Comparison of ENCODE assay signal across 12 cellular contexts in genomic region chr11:77061258-77061657, GRCh38. TPM values are rescaled to one million over a fixed set of nuclear protein-coding genes. Genes with fewer than 3 reads are reported as not detected.
"Had no signal": no experiment of that assay in that cellular context is flagged by ENCODE, and none has a peak within 500 bp of the region (broad histone marks: within the 10 kb centered on the region; RNA-seq: fewer than 3 reads in every experiment).

No MANE protein-coding gene starts in this region.

RNA-seq across cellular contexts. Expression of gene B3GNT6, which starts 27.1 kb away (rescaled TPM):
- total RNA-seq: activated CD4-positive, alpha-beta T cell treated with anti-CD3 and anti-CD28 coated beads for 36 hours; activated CD4-positive, alpha-beta T cell treated with anti-CD3 and anti-CD28 coated beads, Interleukin-2, amount 10 ng/mL, durations not matched to agents 7 days and 5 days; activated CD8-positive, alpha-beta T cell treated with anti-CD3 and anti-CD28 coated beads, Interleukin-2, amount 10 ng/mL, durations not matched to agents 7 days and 5 days; activated naive CD4-positive, alpha-beta T cell treated with anti-CD3 and anti-CD28 coated beads, Interleukin-2, amount 50 U/mL, for 72 hours; activated T-helper 2 cell treated with anti-CD3 and anti-CD28 coated beads, Interferon-gamma antibody, Interleukin-2, Interleukin-4, amounts not matched to agents 10 μg/mL and 5 μg/mL and 100 μg/mL, durations not matched to agents 14 hours and 24 hours and 36 hours; adrenal gland; astrocyte; RPMI7951; SJCRH30; T-helper 1 cell treated with Interleukin-12 subunit alpha and Interleukin-12 subunit beta and Interleukin-4 antibody, amounts not matched to agents 30 ng/mL and 1 ng/mL, for 36 hours; T-helper 2 cell treated with Interferon-gamma antibody and Interleukin-4, amounts not matched to agents 100 ng/mL and 5 ng/mL, for 36 hours had no signal
- polyA plus RNA-seq: adrenal gland had no signal

RNA-seq across cellular contexts. Expression of gene OMP, which starts 41.4 kb away (rescaled TPM):
- total RNA-seq: activated CD4-positive, alpha-beta T cell treated with anti-CD3 and anti-CD28 coated beads for 36 hours; activated CD4-positive, alpha-beta T cell treated with anti-CD3 and anti-CD28 coated beads, Interleukin-2, amount 10 ng/mL, durations not matched to agents 7 days and 5 days; activated CD8-positive, alpha-beta T cell treated with anti-CD3 and anti-CD28 coated beads, Interleukin-2, amount 10 ng/mL, durations not matched to agents 7 days and 5 days; activated naive CD4-positive, alpha-beta T cell treated with anti-CD3 and anti-CD28 coated beads, Interleukin-2, amount 50 U/mL, for 72 hours; activated T-helper 2 cell treated with anti-CD3 and anti-CD28 coated beads, Interferon-gamma antibody, Interleukin-2, Interleukin-4, amounts not matched to agents 10 μg/mL and 5 μg/mL and 100 μg/mL, durations not matched to agents 14 hours and 24 hours and 36 hours; bronchial epithelial cell; RPMI7951; T-helper 1 cell treated with Interleukin-12 subunit alpha and Interleukin-12 subunit beta and Interleukin-4 antibody, amounts not matched to agents 30 ng/mL and 1 ng/mL, for 36 hours; T-helper 2 cell treated with Interferon-gamma antibody and Interleukin-4, amounts not matched to agents 100 ng/mL and 5 ng/mL, for 36 hours had no signal
